ENCODE assay signal across 26 cellular contexts in genomic region chr20:45091366-45091765, GRCh38. TPM values are rescaled to one million over a fixed set of nuclear protein-coding genes. Genes with fewer than 3 reads are reported as not detected.
"Had no signal": no experiment of that assay in that cellular context is flagged by ENCODE, and none has a peak within 500 bp of the region (broad histone marks: within the 10 kb centered on the region; RNA-seq: fewer than 3 reads in every experiment).

No MANE protein-coding gene starts in this region.

- DNase-seq: activated CD4-positive, alpha-beta T cell treated with anti-CD3 and anti-CD28 coated beads, Interleukin-2, amount 10 ng/mL, durations not matched to agents 24 days and 14 days; activated T-cell treated with anti-CD3 and anti-CD28 coated beads, Interleukin-2, amount 50 U/mL, for 1 hour; amniotic stem cell; effector memory CD4-positive, alpha-beta T cell; head of caudate nucleus; hypothalamus; left ventricle myocardium inferior; nucleus accumbens; small intestine; stimulated activated CD4-positive, alpha-beta T cell treated with anti-CD3 and anti-CD28 coated beads, Interleukin-2, amount 100 ng/mL, for 24 hours; stomach; transverse colon had no signal

- H3K27ac ChIP-seq: breast epithelium, left ventricle myocardium inferior, stomach, transverse colon, vagina, VCaP had no signal

- H3K4me1 ChIP-seq: breast epithelium, transverse colon had no signal

- ATAC-seq: activated CD4-positive, CD25-positive, alpha-beta regulatory T cell treated with anti-CD3 and anti-CD28 coated beads, Interleukin-2, amount 50 U/mL, for 24 hours; activated naive CD4-positive, alpha-beta T cell treated with anti-CD3 and anti-CD28 coated beads, Interleukin-2, amount 50 U/mL, for 72 hours; sciatic nerve; stimulated activated memory B cell treated with anti-CD40 and anti-IgM and Interleukin-4, amounts not matched to agents 10 μg/mL and 1 μg/mL and 100 μg/mL, for 72 hours had no signal

- H3K27me3 Mint-ChIP-seq: activated CD4-positive, alpha-beta T cell treated with anti-CD3 and anti-CD28 coated beads, Interleukin-2, amount 10 ng/mL, durations not matched to agents 24 days and 14 days had no signal

- H3K36me3 ChIP-seq: breast epithelium, left ventricle myocardium inferior, transverse colon, vagina had no signal

- H3K27ac Mint-ChIP-seq: activated CD4-positive, alpha-beta T cell treated with anti-CD3 and anti-CD28 coated beads, Interleukin-2, amount 10 ng/mL, durations not matched to agents 24 days and 14 days; mesothelial cell of epicardium; stimulated activated memory B cell treated with anti-CD40 and anti-IgM and Interleukin-4, amounts not matched to agents 10 μg/mL and 1 μg/mL and 100 μg/mL, for 72 hours had no signal

- H3K9me3 Mint-ChIP-seq: activated CD4-positive, alpha-beta T cell treated with anti-CD3 and anti-CD28 coated beads, Interleukin-2, amount 10 ng/mL, durations not matched to agents 24 days and 14 days; activated naive CD4-positive, alpha-beta T cell treated with anti-CD3 and anti-CD28 coated beads, Interleukin-2, amount 50 U/mL, for 72 hours; central memory CD8-positive, alpha-beta T cell; stimulated activated memory B cell treated with anti-CD40 and anti-IgM and Interleukin-4, amounts not matched to agents 10 μg/mL and 1 μg/mL and 100 μg/mL, for 72 hours had no signal

- H3K4me3 Mint-ChIP-seq: activated CD4-positive, alpha-beta T cell treated with anti-CD3 and anti-CD28 coated beads, Interleukin-2, amount 10 ng/mL, durations not matched to agents 24 days and 14 days; central memory CD8-positive, alpha-beta T cell; mesothelial cell of epicardium; stimulated activated memory B cell treated with anti-CD40 and anti-IgM and Interleukin-4, amounts not matched to agents 10 μg/mL and 1 μg/mL and 100 μg/mL, for 72 hours had no signal

- H3K9me3 ChIP-seq: breast epithelium, left ventricle myocardium inferior, stomach, transverse colon, vagina had no signal

- H3K27me3 ChIP-seq: vagina had no signal

- H3K4me3 ChIP-seq: breast epithelium, left ventricle myocardium inferior, stomach, transverse colon, vagina had no signal

RNA-seq across cellular contexts. Expression of gene KCNS1, which starts 9.6 kb away (rescaled TPM):
- total RNA-seq: mesothelial cell of epicardium, sciatic nerve, stomach, vagina had no signal

RNA-seq across cellular contexts. Expression of gene WFDC5, which starts 23.6 kb away (rescaled TPM):
- total RNA-seq: activated CD4-positive, alpha-beta T cell treated with anti-CD3 and anti-CD28 coated beads, Interleukin-2, amount 10 ng/mL, durations not matched to agents 24 days and 14 days; activated naive CD4-positive, alpha-beta T cell treated with anti-CD3 and anti-CD28 coated beads, Interleukin-2, amount 50 U/mL, for 72 hours; breast epithelium; dermis microvascular lymphatic vessel endothelial cell; frontal cortex; left ventricle myocardium inferior; lung microvascular endothelial cell; mesothelial cell of epicardium; sciatic nerve; stomach; T-helper 2 cell treated with Interferon-gamma antibody and Interleukin-4, amounts not matched to agents 100 ng/mL and 5 ng/mL, for 36 hours; temporal lobe; transverse colon had no signal

RNA-seq across cellular contexts. Expression of gene WFDC12, which starts 32.9 kb away (rescaled TPM):
- total RNA-seq: activated CD4-positive, alpha-beta T cell treated with anti-CD3 and anti-CD28 coated beads, Interleukin-2, amount 10 ng/mL, durations not matched to agents 24 days and 14 days; activated naive CD4-positive, alpha-beta T cell treated with anti-CD3 and anti-CD28 coated beads, Interleukin-2, amount 50 U/mL, for 72 hours; breast epithelium; dermis microvascular lymphatic vessel endothelial cell; frontal cortex; left ventricle myocardium inferior; lung microvascular endothelial cell; mesothelial cell of epicardium; sciatic nerve; stomach; T-helper 2 cell treated with Interferon-gamma antibody and Interleukin-4, amounts not matched to agents 100 ng/mL and 5 ng/mL, for 36 hours; temporal lobe had no signal
